In genomic region chr16:24805484-24805883, GRCh38 we compare ENCODE assay signal across 35 cellular contexts. TPM values are rescaled to one million over a fixed set of nuclear protein-coding genes. Genes with fewer than 3 reads are reported as not detected.
"Had no signal": no experiment of that assay in that cellular context is flagged by ENCODE, and none has a peak within 500 bp of the region (broad histone marks: within the 10 kb centered on the region; RNA-seq: fewer than 3 reads in every experiment).

No MANE protein-coding gene starts in this region.

- H3K27me3 Mint-ChIP-seq: naive thymus-derived CD8-positive, alpha-beta T cell; natural killer cell treated with Interleukin-12 subunit alpha and Interleukin-12 subunit beta and Interleukin-15 and Interleukin-18, amount 100 ng/mL, for 72 hours; stimulated activated memory B cell treated with anti-CD40 and anti-IgM and Interleukin-4, amounts not matched to agents 10 μg/mL and 1 μg/mL and 100 μg/mL, for 72 hours; stimulated activated naive CD8-positive, alpha-beta T cell treated with anti-CD3 and anti-CD28 coated beads, Interleukin-15, amount 100 ng/mL, for 72 hours; type B pancreatic cell had no signal

- H3K27me3 ChIP-seq: neutrophil, pancreas, right atrium auricular region, spleen, suprapubic skin, testis, tibial artery, transverse colon, upper lobe of right lung, uterus had no signal

- H3K4me3 ChIP-seq: pancreas, prostate gland, right atrium auricular region, skin epidermis, smooth muscle cell, spleen, suprapubic skin, testis, tibial artery, transverse colon, upper lobe of right lung, uterus had no signal

- H3K36me3 ChIP-seq: uterus had no signal

- ATAC-seq: naive thymus-derived CD8-positive, alpha-beta T cell; natural killer cell treated with Interleukin-12 subunit alpha and Interleukin-12 subunit beta and Interleukin-15 and Interleukin-18, amount 100 ng/mL, for 72 hours; pancreas; sciatic nerve; stimulated activated memory B cell treated with anti-CD40 and anti-IgM and Interleukin-4, amounts not matched to agents 10 μg/mL and 1 μg/mL and 100 μg/mL, for 72 hours; stimulated activated naive CD8-positive, alpha-beta T cell treated with anti-CD3 and anti-CD28 coated beads, Interleukin-15, amount 100 ng/mL, for 72 hours; stimulated activated naive CD8-positive, alpha-beta T cell treated with anti-CD3 and anti-CD28 coated beads, Interleukin-15, Interleukin-2, amounts not matched to agents 100 U/mL and 50 U/mL, for 24 hours; upper lobe of right lung had no signal

- H3K27ac ChIP-seq: neutrophil, pancreas, prostate gland, right atrium auricular region, skin epidermis, spleen, suprapubic skin, testis, tibial artery, transverse colon, upper lobe of right lung, uterus had no signal

- H3K4me3 Mint-ChIP-seq: naive thymus-derived CD8-positive, alpha-beta T cell; natural killer cell treated with Interleukin-12 subunit alpha and Interleukin-12 subunit beta and Interleukin-15 and Interleukin-18, amount 100 ng/mL, for 72 hours; nephron progenitor cell; neural crest cell; stimulated activated memory B cell treated with anti-CD40 and anti-IgM and Interleukin-4, amounts not matched to agents 10 μg/mL and 1 μg/mL and 100 μg/mL, for 72 hours; stimulated activated naive CD8-positive, alpha-beta T cell treated with anti-CD3 and anti-CD28 coated beads, Interleukin-15, amount 100 ng/mL, for 72 hours; type B pancreatic cell had no signal

- H3K4me2 ChIP-seq: smooth muscle cell had no signal

- H3K9me3 Mint-ChIP-seq: naive thymus-derived CD8-positive, alpha-beta T cell; natural killer cell treated with Interleukin-12 subunit alpha and Interleukin-12 subunit beta and Interleukin-15 and Interleukin-18, amount 100 ng/mL, for 72 hours; nephron progenitor cell; neural crest cell; stimulated activated memory B cell treated with anti-CD40 and anti-IgM and Interleukin-4, amounts not matched to agents 10 μg/mL and 1 μg/mL and 100 μg/mL, for 72 hours; stimulated activated naive CD8-positive, alpha-beta T cell treated with anti-CD3 and anti-CD28 coated beads, Interleukin-15, amount 100 ng/mL, for 72 hours; type B pancreatic cell had no signal

- DNase-seq: naive thymus-derived CD8-positive, alpha-beta T cell; nephron progenitor cell; nucleus accumbens; pancreas; retina; spleen; stimulated activated CD4-positive, alpha-beta T cell treated with anti-CD3 and anti-CD28 coated beads, Interleukin-12 subunit alpha, Interleukin-12 subunit beta, amount 100 ng/mL, for 4 hours; stimulated activated CD4-positive, alpha-beta T cell treated with anti-CD3 and anti-CD28 coated beads, Interleukin-1b, Interleukin-23, amount 100 ng/mL, for 48 hours; stimulated activated CD4-positive, alpha-beta T cell treated with anti-CD3 and anti-CD28 coated beads, Interleukin-4, amount 100 ng/mL, for 1 hour; stimulated activated CD4-positive, alpha-beta T cell treated with anti-CD3 and anti-CD28 coated beads, Interleukin-4, amount 100 ng/mL, for 4 hours; stimulated activated CD8-positive, alpha-beta memory T cell treated with anti-CD3 and anti-CD28 coated beads, Interleukin-4, amount 100 ng/mL, for 48 hours; stimulated activated naive CD4-positive, alpha-beta T cell; stimulated activated naive CD8-positive, alpha-beta T cell treated with anti-CD3 and anti-CD28 coated beads, Interleukin-15, amount 100 ng/mL, for 72 hours; stimulated activated naive CD8-positive, alpha-beta T cell treated with anti-CD3 and anti-CD28 coated beads, Interleukin-15, Interleukin-2, amounts not matched to agents 100 U/mL and 50 U/mL, for 24 hours; substantia nigra; testis; tibial artery; transverse colon; upper lobe of right lung; uterus had no signal

- FAIRE-seq: pancreas had no signal

- H3K27ac Mint-ChIP-seq: nephron progenitor cell; stimulated activated memory B cell treated with anti-CD40 and anti-IgM and Interleukin-4, amounts not matched to agents 10 μg/mL and 1 μg/mL and 100 μg/mL, for 72 hours; type B pancreatic cell had no signal

- H3K4me1 Mint-ChIP-seq: nephron progenitor cell; neural crest cell; stimulated activated memory B cell treated with anti-CD40 and anti-IgM and Interleukin-4, amounts not matched to agents 10 μg/mL and 1 μg/mL and 100 μg/mL, for 72 hours; stimulated activated naive CD8-positive, alpha-beta T cell treated with anti-CD3 and anti-CD28 coated beads, Interleukin-15, amount 100 ng/mL, for 72 hours had no signal

- H3K9me3 ChIP-seq: neutrophil, pancreas, prostate gland, right atrium auricular region, spleen, suprapubic skin, testis, tibial artery, transverse colon, upper lobe of right lung, uterus had no signal

- H3K4me1 ChIP-seq: pancreas, prostate gland, right atrium auricular region, spleen, suprapubic skin, testis, tibial artery, transverse colon, upper lobe of right lung, uterus had no signal

RNA-seq across cellular contexts. Expression of gene SLC5A11, which starts 40.3 kb away (rescaled TPM):
- total RNA-seq: neural crest cell, osteocyte, posterior vena cava, prostate gland, pulmonary artery endothelial cell, right atrium auricular region, sciatic nerve, smooth muscle cell, upper lobe of right lung, urinary bladder, uterus had no signal
- polyA plus RNA-seq: naive thymus-derived CD8-positive, alpha-beta T cell; smooth muscle cell had no signal
